In genomic region chr19:18846862-18847515, GRCh38 we compare ENCODE assay signal across 1 cellular context.
A peak's percentile ranks its signal among the peaks of the same experiment; 100 is the strongest.
TF ChIP-seq lines count a peak whose summit lies in the region.

No MANE protein-coding gene starts in this region.

TF ChIP-seq in GM12878, 131 proteins besides CTCF, POLR2A, EP300 and RAD21:
- no peak for TF ChIP-seq SKIL (IDR thresholded peaks at IDR 0.05; ENCODE audit: low read depth, poor library complexity, severe bottlenecking)
- 0 out of 2 replicates have a peak, but pooled peaks have one; percentile 30 for TF ChIP-seq YY1 (IDR thresholded peaks at IDR 0.05; ENCODE audit: low read depth, low read length)
- TF ChIP-seq BHLHE40 (IDR thresholded peaks at IDR 0.05; ENCODE audit: borderline replicate concordance in 1 of 2, low read depth in 2 of 2, low read length in 1 of 2) = 0 out of 4 replicates have a peak, but pooled peaks of 1 of the 2 experiments have one; percentile 8
- no peak for TF ChIP-seq GABPA (IDR thresholded peaks at IDR 0.05; ENCODE audit: low read depth)
- peak; percentile 76 for TF ChIP-seq SMC3 (IDR thresholded peaks at IDR 0.05; ENCODE audit: borderline replicate concordance, low read length)
- TF ChIP-seq NRF1 (conservative IDR thresholded peaks at IDR 0.05; ENCODE audit: low read depth, low read length) = no peak
- TF ChIP-seq RUNX3 (IDR thresholded peaks at IDR 0.05; ENCODE audit: low read length) = peak; percentile 20; the same call in 1 of the 2 replicates
- TF ChIP-seq CBFB (IDR thresholded peaks at IDR 0.05; ENCODE audit: low read depth) = peak; percentile 37; the same call in 1 of the 2 replicates
- TF ChIP-seq LARP7 (IDR thresholded peaks at IDR 0.05) = 0 out of 2 replicates have a peak, but pooled peaks have one; percentile 17
TF ChIP-seq in GM12878: peak in this region for 6.
